Comparison of ENCODE assay signal across 1 cellular context in the genomic region with DNA sequence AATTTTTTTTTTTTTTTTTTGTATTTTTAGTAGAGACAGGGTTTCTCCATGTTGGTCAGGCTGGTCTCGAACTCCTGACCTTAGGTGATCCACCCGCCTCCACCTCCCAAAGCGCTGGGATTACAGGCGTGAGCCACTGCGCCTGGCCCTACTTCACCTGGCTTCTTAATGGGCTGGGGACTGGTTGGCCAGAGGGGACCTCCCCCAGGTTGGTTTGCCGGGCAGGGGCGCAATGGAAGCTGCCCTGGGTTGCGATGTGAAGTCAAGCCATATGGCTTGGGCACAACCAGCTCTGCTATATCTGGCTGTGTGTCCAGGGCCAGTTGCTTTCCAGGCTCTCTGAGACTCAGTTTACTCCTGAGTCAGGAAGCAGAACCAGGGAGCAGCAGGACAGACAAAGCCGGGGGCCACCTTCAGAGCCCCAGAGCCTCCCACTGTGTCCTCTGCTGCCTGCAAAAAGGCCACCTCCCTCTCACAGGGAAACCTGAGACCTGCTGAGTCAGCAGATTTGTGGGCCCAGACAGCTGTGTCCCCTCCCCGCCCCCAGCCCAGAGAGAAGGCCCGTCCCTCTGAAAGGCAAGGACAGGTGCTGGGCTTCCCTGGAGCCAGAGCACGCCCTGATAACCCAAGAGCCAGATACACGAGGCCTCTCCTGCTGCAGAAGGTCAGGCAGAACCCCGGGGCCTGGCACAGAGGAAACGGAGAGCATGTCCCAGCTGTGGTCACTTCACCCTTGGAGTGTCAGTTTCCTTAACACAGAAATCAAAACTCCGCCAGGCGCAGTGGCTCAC.
TF ChIP-seq lines count a peak whose summit lies in the region.

No MANE protein-coding gene starts in this region.

TF ChIP-seq in WTC11, 78 proteins besides CTCF, POLR2A, EP300 and RAD21:
- TF ChIP-seq, protein P1, sequence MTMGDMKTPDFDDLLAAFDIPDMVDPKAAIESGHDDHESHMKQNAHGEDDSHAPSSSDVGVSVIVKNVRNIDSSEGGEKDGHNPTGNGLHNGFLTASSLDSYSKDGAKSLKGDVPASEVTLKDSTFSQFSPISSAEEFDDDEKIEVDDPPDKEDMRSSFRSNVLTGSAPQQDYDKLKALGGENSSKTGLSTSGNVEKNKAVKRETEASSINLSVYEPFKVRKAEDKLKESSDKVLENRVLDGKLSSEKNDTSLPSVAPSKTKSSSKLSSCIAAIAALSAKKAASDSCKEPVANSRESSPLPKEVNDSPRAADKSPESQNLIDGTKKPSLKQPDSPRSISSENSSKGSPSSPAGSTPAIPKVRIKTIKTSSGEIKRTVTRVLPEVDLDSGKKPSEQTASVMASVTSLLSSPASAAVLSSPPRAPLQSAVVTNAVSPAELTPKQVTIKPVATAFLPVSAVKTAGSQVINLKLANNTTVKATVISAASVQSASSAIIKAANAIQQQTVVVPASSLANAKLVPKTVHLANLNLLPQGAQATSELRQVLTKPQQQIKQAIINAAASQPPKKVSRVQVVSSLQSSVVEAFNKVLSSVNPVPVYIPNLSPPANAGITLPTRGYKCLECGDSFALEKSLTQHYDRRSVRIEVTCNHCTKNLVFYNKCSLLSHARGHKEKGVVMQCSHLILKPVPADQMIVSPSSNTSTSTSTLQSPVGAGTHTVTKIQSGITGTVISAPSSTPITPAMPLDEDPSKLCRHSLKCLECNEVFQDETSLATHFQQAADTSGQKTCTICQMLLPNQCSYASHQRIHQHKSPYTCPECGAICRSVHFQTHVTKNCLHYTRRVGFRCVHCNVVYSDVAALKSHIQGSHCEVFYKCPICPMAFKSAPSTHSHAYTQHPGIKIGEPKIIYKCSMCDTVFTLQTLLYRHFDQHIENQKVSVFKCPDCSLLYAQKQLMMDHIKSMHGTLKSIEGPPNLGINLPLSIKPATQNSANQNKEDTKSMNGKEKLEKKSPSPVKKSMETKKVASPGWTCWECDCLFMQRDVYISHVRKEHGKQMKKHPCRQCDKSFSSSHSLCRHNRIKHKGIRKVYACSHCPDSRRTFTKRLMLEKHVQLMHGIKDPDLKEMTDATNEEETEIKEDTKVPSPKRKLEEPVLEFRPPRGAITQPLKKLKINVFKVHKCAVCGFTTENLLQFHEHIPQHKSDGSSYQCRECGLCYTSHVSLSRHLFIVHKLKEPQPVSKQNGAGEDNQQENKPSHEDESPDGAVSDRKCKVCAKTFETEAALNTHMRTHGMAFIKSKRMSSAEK (CRISPR knock-in tag; IDR thresholded peaks at IDR 0.05; ENCODE audit: borderline replicate concordance) = 0 out of 2 replicates have a peak, but pooled peaks have one; percentile 6
- TF ChIP-seq ATF1 (CRISPR knock-in tag; IDR thresholded peaks at IDR 0.05) (no peak), PRRX2 (CRISPR knock-in tag; IDR thresholded peaks at IDR 0.05) (no peak), ZBTB21 (CRISPR knock-in tag; IDR thresholded peaks at IDR 0.05; ENCODE audit: borderline replicate concordance) (no peak), NFE2L1 (CRISPR knock-in tag; IDR thresholded peaks at IDR 0.05) (peak; percentile 64; the same call in 1 of the 2 replicates), ZNF423 (CRISPR knock-in tag; IDR thresholded peaks at IDR 0.05) (0 out of 2 replicates have a peak, but pooled peaks have one; percentile 15)
- TF ChIP-seq, protein P2, sequence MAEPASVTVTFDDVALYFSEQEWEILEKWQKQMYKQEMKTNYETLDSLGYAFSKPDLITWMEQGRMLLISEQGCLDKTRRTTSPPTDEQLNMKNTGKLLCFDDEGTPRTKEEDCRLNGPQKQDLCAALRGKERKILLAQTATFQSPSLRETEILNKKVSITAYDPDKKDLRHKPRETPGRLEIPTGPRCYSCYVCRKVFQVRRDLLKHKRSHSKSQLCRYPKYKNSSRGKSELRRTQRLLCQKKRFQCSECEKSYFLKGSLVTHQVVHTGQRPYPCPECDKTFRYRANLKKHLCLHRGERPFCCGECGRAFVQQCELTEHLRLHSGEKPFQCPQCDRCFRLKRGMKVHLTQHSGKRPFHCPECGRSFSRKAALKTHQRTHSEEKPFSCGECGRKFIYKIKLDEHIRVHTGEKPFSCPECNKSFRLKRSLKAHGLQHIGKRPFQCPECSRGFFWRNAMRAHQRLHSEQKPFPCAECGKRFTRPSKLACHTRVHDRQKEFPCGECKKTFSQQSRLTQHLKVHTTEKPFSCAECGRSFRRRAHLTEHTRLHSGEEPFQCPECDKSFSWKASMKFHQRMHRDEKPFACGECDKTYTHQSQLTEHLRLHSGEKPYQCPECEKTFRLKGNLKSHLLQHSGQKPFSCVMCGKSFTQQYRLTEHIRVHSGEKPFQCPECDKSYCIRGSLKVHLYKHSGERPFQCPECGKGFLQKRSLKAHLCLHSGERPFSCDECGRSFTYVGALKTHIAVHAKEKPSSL (CRISPR knock-in tag; conservative IDR thresholded peaks at IDR 0.05) = no peak
